ENCODE assay signal across 11 cellular contexts in the genomic region with DNA sequence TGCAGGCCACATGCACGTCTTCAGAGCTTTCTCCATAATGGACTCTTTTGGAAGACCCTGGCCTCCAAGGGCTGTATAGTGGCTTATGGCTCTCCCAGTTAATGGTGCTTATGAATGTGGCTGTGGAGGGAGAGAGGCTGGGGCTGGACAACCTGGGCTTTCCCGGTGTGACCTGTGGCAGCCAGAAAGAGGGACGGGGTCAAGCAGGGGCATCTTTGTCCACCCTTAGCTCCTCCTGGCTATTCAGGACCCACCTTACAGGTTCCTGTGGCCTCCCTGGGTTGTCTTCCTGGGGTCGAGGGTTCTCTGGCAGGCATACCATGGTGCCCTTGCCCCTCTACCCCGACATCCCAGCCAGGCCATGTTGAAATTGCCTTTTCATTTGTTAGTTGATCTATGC.
"Had no signal": no experiment of that assay in that cellular context is flagged by ENCODE, and none has a peak within 500 bp of the region (broad histone marks: within the 10 kb centered on the region; RNA-seq: fewer than 3 reads in every experiment).

No MANE protein-coding gene starts in this region.

- H3K27ac Mint-ChIP-seq: T-helper 17 cell had no signal

- H3K27me3 Mint-ChIP-seq: T-helper 17 cell had no signal

- H3K27ac ChIP-seq: esophagus muscularis mucosa, uterus had no signal

- H3K4me3 Mint-ChIP-seq: nephron progenitor cell, T-helper 17 cell had no signal

- H3K4me1 ChIP-seq: uterus had no signal

- DNase-seq: amygdala; head of caudate nucleus; mammary epithelial cell; nephron progenitor cell; stimulated activated CD4-positive, alpha-beta T cell treated with anti-CD3 and anti-CD28 coated beads, Interleukin-2, amount 100 ng/mL, for 48 hours; stimulated activated naive CD8-positive, alpha-beta T cell treated with anti-CD3 and anti-CD28 coated beads, Interleukin-15, Interleukin-2, amounts not matched to agents 100 U/mL and 50 U/mL, for 24 hours; T-helper 17 cell; testis; uterus had no signal

- H3K9me3 Mint-ChIP-seq: activated naive CD4-positive, alpha-beta T cell treated with anti-CD3 and anti-CD28 coated beads, Interleukin-2, amount 50 U/mL, for 72 hours; nephron progenitor cell had no signal

- H3K36me3 Mint-ChIP-seq: activated naive CD4-positive, alpha-beta T cell treated with anti-CD3 and anti-CD28 coated beads, Interleukin-2, amount 50 U/mL, for 72 hours had no signal

- H3K36me3 ChIP-seq: esophagus muscularis mucosa, uterus had no signal

- H3K27me3 ChIP-seq: esophagus muscularis mucosa, testis, uterus had no signal

- H3K9me3 ChIP-seq: esophagus muscularis mucosa, testis, uterus had no signal

- ATAC-seq: activated naive CD4-positive, alpha-beta T cell treated with anti-CD3 and anti-CD28 coated beads, Interleukin-2, amount 50 U/mL, for 72 hours; stimulated activated naive CD8-positive, alpha-beta T cell treated with anti-CD3 and anti-CD28 coated beads, Interleukin-15, Interleukin-2, amounts not matched to agents 100 U/mL and 50 U/mL, for 24 hours; T-helper 17 cell had no signal

- H3K4me3 ChIP-seq: esophagus muscularis mucosa, testis, uterus had no signal
